29 cellular contexts compared by ENCODE assay signal in the genomic region with DNA sequence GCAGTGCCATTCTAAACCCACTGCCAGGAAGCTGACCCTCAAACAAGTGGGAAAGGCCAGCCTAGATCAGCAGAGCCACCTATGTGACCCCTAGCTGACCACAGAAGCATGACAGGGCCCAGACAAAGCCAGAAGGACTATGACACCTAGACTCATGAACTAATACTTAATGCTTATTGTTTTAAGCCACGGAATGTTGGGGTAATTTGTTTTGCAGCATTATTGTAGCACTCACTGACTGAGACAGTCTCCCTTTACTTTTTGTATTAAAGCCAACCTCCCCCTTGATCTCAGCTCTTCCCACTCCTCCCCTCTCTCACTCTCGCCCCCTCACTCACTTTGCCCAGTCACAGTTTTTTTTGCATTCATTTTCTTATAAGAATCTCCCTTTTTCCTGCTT.
A peak's percentile ranks its signal among the peaks of the same experiment; 100 is the strongest.
DNase-seq lines count a peak whose midpoint lies in the region; ATAC-seq, FAIRE-seq and TF ChIP-seq lines count a peak whose summit lies in the region.
"Had no signal": no experiment of that assay in that cellular context is flagged by ENCODE, and none has a peak within 500 bp of the region (broad histone marks: within the 10 kb centered on the region; RNA-seq: fewer than 3 reads in every experiment).

No MANE protein-coding gene starts in this region.

- in situ Hi-C loops in HepG2 (cut with HindIII; ENCODE audit: extremely low pct_ligation_motif_present, low pct_unique_long_range_greater_than_20kb): no loop called here

- H3K4me1 Mint-ChIP-seq in endodermal cell (peaks cover 20% of the 10 kb centered on the region), T-cell (no peaks in the 10 kb centered on the region)
- H3K4me1 Mint-ChIP-seq: CD14-positive monocyte; CD4-positive, alpha-beta memory T cell; CD4-positive, CD25-positive, alpha-beta regulatory T cell; CD8-positive, alpha-beta memory T cell had no signal

- no peak overlapping the region for H2AK5ac ChIP-seq in neuronal stem cell (ENCODE audit: low read depth, low read length)

- H3K4me1 ChIP-seq in HepG2 (ENCODE audit: insufficient read depth, low read length): peaks cover 47% of the 10 kb centered on the region
- no peaks in the 10 kb centered on the region for H3K4me1 ChIP-seq in right lobe of liver
- peaks cover 3% of the 10 kb centered on the region for H3K4me1 ChIP-seq in endodermal cell (ENCODE audit: control insufficient read depth, insufficient read depth, low read length)
- peaks cover 1 to 11% of the 10 kb centered on the region in 2 donors for H3K4me1 ChIP-seq in neuronal stem cell (ENCODE audit: control insufficient read depth in 2 of 2, insufficient read depth in 1 of 2, low read depth in 1 of 2, low read length in 2 of 2)
- H3K4me1 ChIP-seq in testis: no peaks in the 10 kb centered on the region
- H3K4me1 ChIP-seq: BE2C, BLaER1 had no signal

- no peak overlapping the region for H3K27ac Mint-ChIP-seq in endodermal cell
- no peak overlapping the region for H3K27ac Mint-ChIP-seq in T-cell
- H3K27ac Mint-ChIP-seq: CD14-positive monocyte; CD4-positive, alpha-beta memory T cell; CD4-positive, CD25-positive, alpha-beta regulatory T cell; CD8-positive, alpha-beta memory T cell had no signal

- TF ChIP-seq CTCF in HepG2 (CRISPR knock-in tag; IDR thresholded peaks at IDR 0.05) (no peak), right lobe of liver (IDR thresholded peaks at IDR 0.05) (no peak), endodermal cell (conservative IDR thresholded peaks at IDR 0.05) (peak; percentile 19), testis (IDR thresholded peaks at IDR 0.05) (no peak)

- no peak overlapping the region for H4K8ac ChIP-seq in neuronal stem cell (ENCODE audit: low read depth, low read length)

- H2AFZ ChIP-seq in HepG2 (ENCODE audit: low read length) (no peak overlapping the region), neuronal stem cell (ENCODE audit: low read length) (no peak overlapping the region)

- no peak overlapping the region for H3K14ac ChIP-seq in neuronal stem cell (ENCODE audit: low read length)

- H3K79me2 ChIP-seq in HepG2 (ENCODE audit: insufficient read depth, low read length): no peaks in the 10 kb centered on the region

- no peak overlapping the region for H2BK5ac ChIP-seq in neuronal stem cell (ENCODE audit: low read length)

- H3K18ac ChIP-seq in neuronal stem cell (ENCODE audit: low read length): peak overlapping the region; percentile 24

- 49% methylated on average over 2 of the region's 2 CpGs for WGBS in HepG2 (ENCODE audit: low lambda C conversion rate)
- WGBS in right lobe of liver (ENCODE audit: insufficient coverage, low coverage, low lambda C conversion rate, missing lambda C conversion rate): 88% methylated on average over 2 of the region's 2 CpGs
- WGBS in endodermal cell (ENCODE audit: insufficient coverage in 1 of 2, insufficient read length in 1 of 2), 2 experiments: 81 to 100% methylated on average over 1 to 2 of the region's 2 CpGs
- no CpG with 5 or more reads among the region's 2 CpGs for WGBS in neuronal stem cell (ENCODE audit: extremely low coverage in 2 of 2, insufficient read length in 2 of 2, insufficient replicate concordance in 1 of 2), 2 donors
- 74 to 94% methylated on average over 2 of the region's 2 CpGs for whole genome bisulfite sequencing in testis, 2 donors

- TF ChIP-seq POLR2A in HepG2 (IDR thresholded peaks at IDR 0.05; ENCODE audit: insufficient read depth in 1 of 2, low read depth in 2 of 2, low read length in 2 of 2) (no peak), right lobe of liver (IDR thresholded peaks at IDR 0.05) (no peak), testis (IDR thresholded peaks at IDR 0.05) (no peak)

- H2BK12ac ChIP-seq in neuronal stem cell (ENCODE audit: low read length): no peak overlapping the region

- TF ChIP-seq EP300 in HepG2 (IDR thresholded peaks at IDR 0.05; ENCODE audit: low read depth in 2 of 2, low read length in 2 of 2) (no peak), HepG2 (CRISPR knock-in tag; IDR thresholded peaks at IDR 0.05; ENCODE audit: borderline replicate concordance) (no peak)

- no peaks in the 10 kb centered on the region for H3K36me3 Mint-ChIP-seq in endodermal cell (ENCODE audit: low read depth)
- no peaks in the 10 kb centered on the region for H3K36me3 Mint-ChIP-seq in T-cell
- H3K36me3 Mint-ChIP-seq: CD14-positive monocyte; CD4-positive, CD25-positive, alpha-beta regulatory T cell; CD8-positive, alpha-beta memory T cell had no signal

- H3K9me3 ChIP-seq in HepG2 (ENCODE audit: low read length) (no peaks in the 10 kb centered on the region), right lobe of liver (no peaks in the 10 kb centered on the region), endodermal cell (ENCODE audit: control insufficient read depth, low read length) (peaks cover 10% of the 10 kb centered on the region), neuronal stem cell (replicated peaks in 1 of 2; ENCODE audit: control insufficient read depth in 2 of 2, insufficient read depth in 1 of 2, low read depth in 1 of 2, low read length in 2 of 2) (no peaks in the 10 kb centered on the region), testis (no peaks in the 10 kb centered on the region)
- H3K9me3 ChIP-seq: BE2C, BLaER1 had no signal

- FAIRE-seq in HepG2 (lab: Jason Lieb, UNC): no peak
- FAIRE-seq: A204.1, GM12878, GM12892, GM18507, GM19239 had no signal

- POLR2A ChIA-PET in HepG2 (lab: Yijun Ruan, JAX): no interaction called here
- POLR2A ChIA-PET in T-cell (lab: Charles Lee): no interaction called here

- no peak for TF ChIP-seq RAD21 in HepG2 (CRISPR knock-in tag; IDR thresholded peaks at IDR 0.05)

- H3K36me3 ChIP-seq in HepG2 (replicated peaks in 1 of 2; ENCODE audit: control insufficient read depth in 1 of 2, insufficient read depth in 2 of 2, low read length in 2 of 2) (no peaks in the 10 kb centered on the region), right lobe of liver (no peaks in the 10 kb centered on the region), endodermal cell (ENCODE audit: control insufficient read depth, insufficient read depth, low read length) (no peaks in the 10 kb centered on the region), neuronal stem cell (replicated peaks in 1 of 2; ENCODE audit: control insufficient read depth in 2 of 2, insufficient read depth in 2 of 2, low read length in 2 of 2) (no peaks in the 10 kb centered on the region), testis (ENCODE audit: low read depth, missing control alignments) (no peaks in the 10 kb centered on the region)
- H3K36me3 ChIP-seq: BE2C, BLaER1 had no signal

- no peak overlapping the region for H2BK120ac ChIP-seq in neuronal stem cell (ENCODE audit: low read depth, low read length)

- intact Hi-C loops in HepG2 (cut with micrococcal nuclease; ENCODE audit: unreplicated experiment) (no loop called here), right lobe of liver (cut with DNase I) (no loop called here), testis (cut with DNase I; ENCODE audit: low total_unique reads) (no loop called here)

- no peaks in the 10 kb centered on the region for H4K20me1 ChIP-seq in HepG2 (ENCODE audit: insufficient read depth, low read length)
- H4K20me1 ChIP-seq: BLaER1 had no signal

- H3K4me2 ChIP-seq in HepG2 (ENCODE audit: low read depth, low read length): peak overlapping the region; percentile 14; the same call in 1 of the 2 replicates
- H3K4me2 ChIP-seq in neuronal stem cell (ENCODE audit: insufficient read depth, low read length, poor library complexity, severe bottlenecking): no peak overlapping the region
- H3K4me2 ChIP-seq: BLaER1 had no signal

- H3K27ac ChIP-seq in HepG2 (ENCODE audit: extremely low read length, insufficient read depth, low read length) (no peak overlapping the region), right lobe of liver (no peak overlapping the region), endodermal cell (ENCODE audit: low read depth, low read length) (no peak overlapping the region), neuronal stem cell (replicated peaks; ENCODE audit: low read length) (no peak overlapping the region), testis (no peak overlapping the region)
- H3K27ac ChIP-seq: BLaER1 had no signal

- no TSS peak for BruUV-seq in HepG2 (replicated peaks; lab: Mats Ljungman, UMichigan)

- no peaks in the 10 kb centered on the region for H3K79me1 ChIP-seq in neuronal stem cell (ENCODE audit: low read depth, low read length)

- H3K4me3 ChIP-seq in HepG2 (replicated peaks in 1 of 3; ENCODE audit: insufficient read depth in 1 of 3, low read depth in 2 of 3, low read length in 3 of 3) (no peak overlapping the region), right lobe of liver (no peak overlapping the region), endodermal cell (ENCODE audit: low read length) (no peak overlapping the region), neuronal stem cell (ENCODE audit: low read length in 2 of 2) (no peak overlapping the region), testis (no peak overlapping the region)
- H3K4me3 ChIP-seq: BLaER1, GM12878 had no signal

- no peak for DNase-seq in HepG2 (ENCODE audit: low spot score)
- no peak for DNase-seq in right lobe of liver
- DNase-seq in endodermal cell: no peak
- no peak for DNase-seq in neuronal stem cell (ENCODE audit: low spot score)
- DNase-seq in testis: no peak
- DNase-seq in T-cell: no peak
- DNase-seq: 8988T; ACHN; BE2C; C1 segment of cervical spinal cord; CD4-positive, alpha-beta memory T cell; CD4-positive, CD25-positive, alpha-beta regulatory T cell; CD8-positive, alpha-beta memory T cell; COR-L47; DMS 273 treated with DMSO at 0.1 percent for 48 hours; DMS153; DMS53; DMS79; DND-41; EL; GDM1 had no signal

- H3K9ac ChIP-seq in HepG2 (ENCODE audit: insufficient read depth, low read depth, low read length) (no peak overlapping the region), endodermal cell (ENCODE audit: extremely low read depth, low read length, poor library complexity, severe bottlenecking) (no peak overlapping the region), neuronal stem cell (ENCODE audit: low read depth, low read length, poor library complexity) (no peak overlapping the region)
- H3K9ac ChIP-seq: BLaER1 had no signal

- ATAC-seq in HepG2: peak; percentile 46; the same call in 2 of the 3 replicates
- no peak for ATAC-seq in right lobe of liver
- ATAC-seq in GM18909 (IDR thresholded peaks at IDR 0.05; ENCODE audit: poor library complexity, unreplicated experiment): no peak
- no peak for ATAC-seq in T-cell (replicated peaks in 1 of 4)
- ATAC-seq: GM12878 had no signal

- H3K27me3 ChIP-seq in HepG2 (ENCODE audit: control insufficient read depth in 1 of 2, insufficient read depth in 2 of 2, low read length in 2 of 2): no peaks in the 10 kb centered on the region
- no peaks in the 10 kb centered on the region for H3K27me3 ChIP-seq in right lobe of liver
- no peaks in the 10 kb centered on the region for H3K27me3 ChIP-seq in endodermal cell (ENCODE audit: control insufficient read depth, insufficient read depth, low read length, poor library complexity, severe bottlenecking)
- H3K27me3 ChIP-seq in neuronal stem cell (ENCODE audit: control insufficient read depth in 3 of 3, insufficient read depth in 3 of 3, low read depth in 1 of 3, low read length in 3 of 3): peaks cover 0 to 61% (median 0%) of the 10 kb centered on the region in 3 experiments
- H3K27me3 ChIP-seq in testis: no peaks in the 10 kb centered on the region
- H3K27me3 ChIP-seq: BE2C, BLaER1 had no signal

- no peak overlapping the region for H3K4ac ChIP-seq in neuronal stem cell (ENCODE audit: low read length)

- CTCF ChIA-PET in HepG2 (lab: Yijun Ruan, JAX; ENCODE audit: low intra/inter-chr PET ratio, low total read pairs): no interaction called here
- CTCF ChIA-PET in T-cell (lab: Charles Lee): no interaction called here

- H3K9me3 Mint-ChIP-seq in endodermal cell (peaks cover 9% of the 10 kb centered on the region), T-cell (peaks cover 0 to 10% (median 4%) of the 10 kb centered on the region in 3 donors)

- no peaks in the 10 kb centered on the region for H3K27me3 Mint-ChIP-seq in endodermal cell (ENCODE audit: insufficient read depth)
- peaks cover 33 to 47% of the 10 kb centered on the region in 2 donors for H3K27me3 Mint-ChIP-seq in T-cell

- no peak overlapping the region for H3K23ac ChIP-seq in neuronal stem cell (ENCODE audit: low read depth, low read length, poor library complexity)

- H4K91ac ChIP-seq in neuronal stem cell (ENCODE audit: low read depth, low read length, poor library complexity): no peak overlapping the region

- no peak overlapping the region for H3K4me3 Mint-ChIP-seq in endodermal cell
- no peak overlapping the region for H3K4me3 Mint-ChIP-seq in T-cell
- H3K4me3 Mint-ChIP-seq: CD14-positive monocyte; CD4-positive, alpha-beta memory T cell; CD4-positive, CD25-positive, alpha-beta regulatory T cell; CD8-positive, alpha-beta memory T cell had no signal

- H2BK15ac ChIP-seq in neuronal stem cell (ENCODE audit: low read length): no peak overlapping the region
